ENCODE assay signal across 34 cellular contexts in genomic region chr3:9613349-9613748, GRCh38. TPM values are rescaled to one million over a fixed set of nuclear protein-coding genes. Genes with fewer than 3 reads are reported as not detected.
"Had no signal": no experiment of that assay in that cellular context is flagged by ENCODE, and none has a peak within 500 bp of the region (broad histone marks: within the 10 kb centered on the region; RNA-seq: fewer than 3 reads in every experiment).

No MANE protein-coding gene starts in this region.

- H3K4me1 ChIP-seq: adrenal gland, ascending aorta had no signal

- H3K9me3 ChIP-seq: adrenal gland, ascending aorta had no signal

- H3K27me3 ChIP-seq: adrenal gland, ascending aorta, cardiac muscle cell had no signal

- FAIRE-seq: bronchial epithelial cell had no signal

- ATAC-seq: activated CD4-positive, alpha-beta T cell treated with anti-CD3 and anti-CD28 coated beads for 36 hours; activated CD4-positive, CD25-positive, alpha-beta regulatory T cell treated with anti-CD3 and anti-CD28 coated beads, Interleukin-2, amount 50 U/mL, for 24 hours; activated CD8-positive, alpha-beta T cell treated with anti-CD3 and anti-CD28 coated beads for 36 hours; activated naive CD4-positive, alpha-beta T cell treated with anti-CD3 and anti-CD28 coated beads, Interleukin-2, amount 50 U/mL, for 72 hours; activated T-cell treated with anti-CD3 and anti-CD28 coated beads, Interleukin-2, amount 50 U/mL, for 4 hours; activated T-cell treated with anti-CD3 and anti-CD28 coated beads, Interleukin-2, amount 50 U/mL, for 72 hours; activated T-helper 17 cell treated with anti-CD3 and anti-CD28 coated beads, Interleukin-2, amount 50 U/mL, for 72 hours; WTC11 had no signal

- H3K27ac ChIP-seq: adrenal gland, ascending aorta, cardiac muscle cell, WERI-Rb-1 had no signal

- DNase-seq: activated CD4-positive, alpha-beta T cell treated with anti-CD3 and anti-CD28 coated beads for 1 hour; activated CD4-positive, alpha-beta T cell treated with anti-CD3 and anti-CD28 coated beads for 36 hours; activated CD4-positive, alpha-beta T cell treated with anti-CD3 and anti-CD28 coated beads for 48 hours; activated CD4-positive, alpha-beta T cell treated with anti-CD3 and anti-CD28 coated beads, Interleukin-2, amount 10 ng/mL, durations not matched to agents 7 days and 5 days; activated CD4-positive, alpha-beta T cell treated with anti-CD3 and anti-CD28 coated beads, Interleukin-2, amount 50 U/mL, for 48 hours; activated CD4-positive, CD25-positive, alpha-beta regulatory T cell; activated CD8-positive, alpha-beta memory T cell treated with anti-CD3 and anti-CD28 coated beads, Interleukin-2, amount 50 U/mL, for 4 hours; activated CD8-positive, alpha-beta T cell treated with anti-CD3 and anti-CD28 coated beads for 36 hours; activated gamma-delta T cell treated with Interleukin-2 at 50 U/mL for 16 hours; activated naive CD4-positive, alpha-beta T cell; activated naive CD4-positive, alpha-beta T cell treated with anti-CD3 and anti-CD28 coated beads for 36 hours; activated naive CD4-positive, alpha-beta T cell treated with anti-CD3 and anti-CD28 coated beads, Interleukin-2, amount 50 U/mL, for 16 hours; activated naive CD8-positive, alpha-beta T cell treated with anti-CD3 and anti-CD28 coated beads for 36 hours; activated T-cell treated with anti-CD3 and anti-CD28 coated beads for 4 hours; activated T-cell treated with anti-CD3 and anti-CD28 coated beads, Interleukin-2, amount 50 U/mL, for 1 hour; activated T-cell treated with anti-CD3 and anti-CD28 coated beads, Interleukin-2, amount 50 U/mL, for 4 hours; activated T-cell treated with anti-CD3 and anti-CD28 coated beads, Interleukin-2, amount 50 U/mL, for 72 hours; adrenal gland; amygdala; anterior cingulate cortex; central memory CD4-positive, alpha-beta T cell; T-helper 1 cell; T-helper 2 cell; T-helper 9 cell; WERI-Rb-1 had no signal

- H3K4me3 ChIP-seq: adrenal gland, ascending aorta, cardiac muscle cell had no signal

- H3K36me3 ChIP-seq: adrenal gland, ascending aorta, cardiac muscle cell, WERI-Rb-1 had no signal

RNA-seq across cellular contexts. Expression of gene LHFPL4, which starts 59.7 kb away (rescaled TPM):
- total RNA-seq: activated CD4-positive, alpha-beta T cell treated with anti-CD3 and anti-CD28 coated beads for 36 hours; activated CD4-positive, alpha-beta T cell treated with anti-CD3 and anti-CD28 coated beads, Interleukin-2, amount 10 ng/mL, durations not matched to agents 7 days and 5 days; activated CD8-positive, alpha-beta memory T cell treated with anti-CD3 and anti-CD28 coated beads for 36 hours; activated CD8-positive, alpha-beta T cell treated with anti-CD3 and anti-CD28 coated beads for 36 hours; activated naive CD4-positive, alpha-beta T cell treated with anti-CD3 and anti-CD28 coated beads for 36 hours; activated naive CD4-positive, alpha-beta T cell treated with anti-CD3 and anti-CD28 coated beads, Interleukin-2, amount 50 U/mL, for 72 hours; activated naive CD8-positive, alpha-beta T cell treated with anti-CD3 and anti-CD28 coated beads for 36 hours; activated T-cell treated with anti-CD3 and anti-CD28 coated beads, Interleukin-2, amount 50 U/mL, for 4 hours; activated T-cell treated with anti-CD3 and anti-CD28 coated beads, Interleukin-2, amount 50 U/mL, for 72 hours; activated T-helper 1 cell treated with anti-CD3 and anti-CD28 coated beads, Interleukin-12 subunit alpha, Interleukin-12 subunit beta, Interleukin-2, Interleukin-4 antibody, amounts not matched to agents 30 ng/mL and 10 ng/mL and 1 ng/mL, durations not matched to agents 14 hours and 24 hours and 36 hours; activated T-helper 17 cell treated with anti-CD3 and anti-CD28 coated beads, Interleukin-2, amount 50 U/mL, for 72 hours; ascending aorta; bronchial epithelial cell; cardiac muscle cell had no signal
